In the genomic region with DNA sequence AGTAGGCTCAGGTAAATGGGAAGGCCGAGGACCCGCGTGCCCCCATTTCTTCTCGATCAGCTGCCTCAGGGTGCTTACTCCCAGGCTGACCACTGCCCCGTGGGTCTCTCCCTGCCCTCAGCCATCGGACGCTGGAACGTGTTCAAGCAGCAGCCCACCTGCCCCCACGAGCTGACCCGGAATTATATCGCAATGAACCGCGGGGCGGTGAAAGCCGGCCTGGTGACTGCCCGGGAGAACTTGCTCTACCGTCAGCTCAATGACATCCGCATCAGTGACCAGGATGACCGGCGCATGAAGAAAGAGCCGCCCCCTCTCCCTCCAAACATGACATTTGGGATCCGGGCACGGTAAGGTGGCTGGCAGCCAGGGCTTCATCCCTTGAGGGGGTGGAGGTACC, we compare ENCODE assay signal across 30 cellular contexts.
"Had no signal": no experiment of that assay in that cellular context is flagged by ENCODE, and none has a peak within 500 bp of the region (broad histone marks: within the 10 kb centered on the region; RNA-seq: fewer than 3 reads in every experiment).

No MANE protein-coding gene starts in this region.

- H3K79me2 ChIP-seq: parathyroid adenoma had no signal

- H3K27me3 ChIP-seq: neural progenitor cell, ovary, right atrium auricular region, right lobe of liver had no signal

- H3K9me3 Mint-ChIP-seq: natural killer cell, neural crest cell had no signal

- H3K36me3 Mint-ChIP-seq: naive B cell; naive thymus-derived CD4-positive, alpha-beta T cell; natural killer cell; natural killer cell treated with Interleukin-12 subunit alpha and Interleukin-12 subunit beta and Interleukin-15 and Interleukin-18, amount 100 ng/mL, for 72 hours had no signal

- ATAC-seq: naive thymus-derived CD4-positive, alpha-beta T cell; naive thymus-derived CD8-positive, alpha-beta T cell; natural killer cell; natural killer cell treated with Interleukin-12 subunit alpha and Interleukin-12 subunit beta and Interleukin-15 and Interleukin-18, amount 100 ng/mL, for 72 hours; pancreas; psoas muscle; sciatic nerve had no signal

- H3K4me3 ChIP-seq: neural progenitor cell, ovary, pancreas, prostate gland, psoas muscle, right atrium auricular region, right lobe of liver, sigmoid colon, skin epidermis, smooth muscle cell, spleen had no signal

- H3K4me2 ChIP-seq: smooth muscle cell had no signal

- H3K36me3 ChIP-seq: neural progenitor cell, neutrophil, ovary, pancreas, prostate gland, right atrium auricular region, right lobe of liver, sigmoid colon, spleen had no signal

- H3K9ac ChIP-seq: neural progenitor cell, parathyroid adenoma had no signal

- H3K4me1 Mint-ChIP-seq: naive B cell; naive thymus-derived CD4-positive, alpha-beta T cell; naive thymus-derived CD8-positive, alpha-beta T cell; natural killer cell; nephron; neural crest cell had no signal

- H3K27ac ChIP-seq: neural progenitor cell, neutrophil, ovary, pancreas, parathyroid adenoma, prostate gland, psoas muscle, right atrium auricular region, right lobe of liver, sigmoid colon, skin epidermis, spleen had no signal

- H3K4me1 ChIP-seq: pancreas, parathyroid adenoma, prostate gland, psoas muscle, right atrium auricular region, right lobe of liver, sigmoid colon, spleen had no signal

- H2AFZ ChIP-seq: parathyroid adenoma had no signal

- H3K27ac Mint-ChIP-seq: naive B cell; naive thymus-derived CD4-positive, alpha-beta T cell; naive thymus-derived CD8-positive, alpha-beta T cell; natural killer cell; natural killer cell treated with Interleukin-12 subunit alpha and Interleukin-12 subunit beta and Interleukin-15 and Interleukin-18, amount 100 ng/mL, for 72 hours; nephron; nephron progenitor cell; progenitor cell of endocrine pancreas had no signal

- H3K4me3 Mint-ChIP-seq: naive B cell; naive thymus-derived CD4-positive, alpha-beta T cell; naive thymus-derived CD8-positive, alpha-beta T cell; natural killer cell; natural killer cell treated with Interleukin-12 subunit alpha and Interleukin-12 subunit beta and Interleukin-15 and Interleukin-18, amount 100 ng/mL, for 72 hours; nephron; nephron progenitor cell; neural crest cell; neural progenitor cell had no signal

- DNase-seq: naive B cell; naive thymus-derived CD4-positive, alpha-beta T cell; naive thymus-derived CD8-positive, alpha-beta T cell; natural killer cell; nucleus accumbens; occipital lobe; ovary; pancreas; psoas muscle; right lobe of liver; sigmoid colon; small intestine; spleen; stimulated activated CD4-positive, alpha-beta T cell treated with anti-CD3 and anti-CD28 coated beads, Interleukin-12 subunit alpha, Interleukin-12 subunit beta, amount 100 ng/mL, for 4 hours; stimulated activated CD4-positive, alpha-beta T cell treated with anti-CD3 and anti-CD28 coated beads, Interleukin-15, amount 100 ng/mL, for 24 hours; stimulated activated CD4-positive, alpha-beta T cell treated with anti-CD3 and anti-CD28 coated beads, Interleukin-1b, Interleukin-23, amount 100 ng/mL, for 48 hours; stimulated activated CD4-positive, alpha-beta T cell treated with anti-CD3 and anti-CD28 coated beads, Interleukin-2, amount 100 ng/mL, for 24 hours had no signal

- H3K9me3 ChIP-seq: neutrophil, ovary, pancreas, prostate gland, psoas muscle, right atrium auricular region, right lobe of liver, sigmoid colon had no signal
